In the genomic region with DNA sequence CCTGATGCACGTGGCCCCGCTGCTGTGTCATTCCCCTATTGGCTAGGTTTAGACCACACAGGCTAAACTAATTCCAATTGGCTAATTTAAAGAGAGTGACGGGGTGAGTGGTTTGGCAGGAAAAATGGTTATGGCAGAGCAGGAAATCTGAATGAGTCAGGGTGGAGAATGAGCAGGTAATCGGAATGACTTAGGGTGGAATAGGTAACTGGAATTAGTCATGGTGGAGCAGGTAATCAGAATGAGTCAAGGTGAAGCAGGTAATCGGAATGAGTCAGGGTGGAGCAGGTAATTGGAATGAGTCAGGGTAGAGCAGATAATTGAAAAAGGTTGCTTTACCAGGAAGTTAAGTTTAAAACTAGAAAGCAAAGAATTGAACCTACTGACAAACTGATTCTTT, we compare ENCODE assay signal across 2 cellular contexts. TPM values are rescaled to one million over a fixed set of nuclear protein-coding genes. Genes with fewer than 3 reads are reported as not detected.
"Had no signal": no experiment of that assay in that cellular context is flagged by ENCODE, and none has a peak within 500 bp of the region (broad histone marks: within the 10 kb centered on the region; RNA-seq: fewer than 3 reads in every experiment).

No MANE protein-coding gene starts in this region.

RNA-seq across cellular contexts. Expression of a gene that starts 7.1 kb away (rescaled TPM):
- total RNA-seq: activated CD4-positive, alpha-beta T cell treated with anti-CD3 and anti-CD28 coated beads, Interleukin-2, amount 10 ng/mL, durations not matched to agents 7 days and 5 days; OCI-LY7 had no signal
